Comparison of ENCODE assay signal across 23 cellular contexts in genomic region chr19:15231256-15231655, GRCh38. TPM values are rescaled to one million over a fixed set of nuclear protein-coding genes. Genes with fewer than 3 reads are reported as not detected.
DNase-seq lines count a peak whose midpoint lies in the region; ATAC-seq, FAIRE-seq and TF ChIP-seq lines count a peak whose summit lies in the region.
"Had no signal": no experiment of that assay in that cellular context is flagged by ENCODE, and none has a peak within 500 bp of the region (broad histone marks: within the 10 kb centered on the region; RNA-seq: fewer than 3 reads in every experiment).

No MANE protein-coding gene starts in this region.

- FAIRE-seq in H1 (lab: Jason Lieb, UNC) = no peak
- FAIRE-seq: K562 had no signal

- intact Hi-C loops in vagina (cut with DNase I) (no loop called here), lower leg skin (cut with DNase I; ENCODE audit: low total_unique reads) (no loop called here)

- H3K4me1 Mint-ChIP-seq in activated T-cell treated with anti-CD3 and anti-CD28 coated beads, Interleukin-2, amount 50 U/mL, for 24 hours (ENCODE audit: low read depth) = peaks cover 9% of the 10 kb centered on the region
- peaks cover 21% of the 10 kb centered on the region for H3K4me1 Mint-ChIP-seq in memory B cell

- H3K4me3 ChIP-seq in H1 (ENCODE audit: extremely low read depth in 1 of 4, insufficient read depth in 2 of 4, low read depth in 3 of 4, low read length in 4 of 4) (peak overlapping the region; percentile 44 to 79 (median 71)), vagina (peak overlapping the region in 1 of 2 donors; percentile 37), lower leg skin (ENCODE audit: low read depth, poor library complexity, severe bottlenecking) (no peak overlapping the region)
- H3K4me3 ChIP-seq: K562, mucosa of descending colon, SJSA1, tibial nerve had no signal

- H3K36me3 Mint-ChIP-seq in activated T-cell treated with anti-CD3 and anti-CD28 coated beads, Interleukin-2, amount 50 U/mL, for 24 hours (ENCODE audit: low read depth) = peaks cover 12% of the 10 kb centered on the region
- H3K36me3 Mint-ChIP-seq in memory B cell = peaks cover 10% of the 10 kb centered on the region

- no peak overlapping the region for H4K5ac ChIP-seq in H1 (ENCODE audit: insufficient read length, low read depth, low read length)

- H2BK15ac ChIP-seq in H1 (ENCODE audit: low read length) = no peak overlapping the region

- TF ChIP-seq CTCF in H1 (IDR thresholded peaks at IDR 0.05; ENCODE audit: control extremely low read depth in 1 of 3, insufficient read depth in 1 of 3, low read depth in 1 of 3, low read length in 3 of 3) (no peak), vagina (IDR thresholded peaks at IDR 0.05) (no peak), lower leg skin (IDR thresholded peaks at IDR 0.05) (no peak)

- H2AK5ac ChIP-seq in H1 (ENCODE audit: low read depth, low read length) = no peak overlapping the region; the same call in 1 of the 2 replicates

- peaks cover 7 to 9% of the 10 kb centered on the region in 2 experiments for H4K20me1 ChIP-seq in H1 (replicated peaks in 1 of 2; ENCODE audit: control insufficient read depth in 1 of 2, insufficient read depth in 2 of 2, low read length in 2 of 2)

- no peak overlapping the region for H3K14ac ChIP-seq in H1 (ENCODE audit: insufficient read length)

- peak overlapping the region in 1 of 4 experiments; percentile 38; a peak in 2 of 7 replicates for H3K9ac ChIP-seq in H1 (replicated peaks in 1 of 4; ENCODE audit: extremely low read depth in 1 of 4, low read depth in 3 of 4, low read length in 3 of 4)

- H3K27me3 ChIP-seq in H1 (replicated peaks in 1 of 4; ENCODE audit: control insufficient read depth in 3 of 4, extremely low read depth in 1 of 4, insufficient read depth in 3 of 4, low read length in 3 of 4) (no peaks in the 10 kb centered on the region), vagina (no peaks in the 10 kb centered on the region)
- H3K27me3 ChIP-seq: BE2C, SJSA1 had no signal

- H3K18ac ChIP-seq in H1 (ENCODE audit: extremely low read depth, low read length) = no peak overlapping the region

- no peak for TF ChIP-seq RAD21 in H1 (IDR thresholded peaks at IDR 0.05 in 1 of 2, conservative IDR thresholded peaks at IDR 0.05 in 1 of 2; ENCODE audit: low read depth in 2 of 2, low read length in 2 of 2)

- CTCF ChIA-PET in H1 (lab: Charles Lee; ENCODE audit: partially characterized antibody) = interaction anchor here (0.6 to 4.9 kb wide), 32 partner anchors 9 to 800 kb away, joined by 3 to 49 read pairs (median 4); no protein-coding TSS in a partner anchor

- no peak overlapping the region for H3K23ac ChIP-seq in H1 (ENCODE audit: insufficient read length)

- H3K56ac ChIP-seq in H1 (replicated peaks; ENCODE audit: insufficient read length, low read depth, low read length) = no peak overlapping the region

- H3K4me3 Mint-ChIP-seq in activated T-cell treated with anti-CD3 and anti-CD28 coated beads, Interleukin-2, amount 50 U/mL, for 24 hours = peak overlapping the region; percentile 8
- no peak overlapping the region for H3K4me3 Mint-ChIP-seq in memory B cell
- H3K4me3 Mint-ChIP-seq: activated CD8-positive, alpha-beta T cell treated with anti-CD3 and anti-CD28 coated beads for 36 hours had no signal

- peak overlapping the region; percentile 73 to 78 for H3K4me2 ChIP-seq in H1 (ENCODE audit: insufficient read depth in 1 of 2, low read depth in 2 of 2, low read length in 2 of 2)

- H3K27ac ChIP-seq in H1 (ENCODE audit: low read depth, low read length) (no peak overlapping the region), vagina (peak overlapping the region; percentile 38)
- H3K27ac ChIP-seq: heart right ventricle, SJSA1, tibial nerve had no signal

- POLR2A ChIA-PET in H1 (lab: Charles Lee; ENCODE audit: partially characterized antibody) = interaction anchor here (0.6 to 5.3 kb wide), 13 partner anchors 10 to 187 kb away, joined by 3 to 58 read pairs (median 4); partner anchors contain the start of genes AKAP8, AKAP8L and NOTCH3

- ATAC-seq in memory B cell (ENCODE audit: low read depth) = peak; percentile 13
- ATAC-seq: HCT116, K562 had no signal

- H2BK120ac ChIP-seq in H1 (replicated peaks; ENCODE audit: low read depth, low read length) = no peak overlapping the region

- no peak for DNase-seq in activated T-cell treated with anti-CD3 and anti-CD28 coated beads, Interleukin-2, amount 50 U/mL, for 24 hours
- no peak for DNase-seq in activated T-cell treated with anti-CD3 and anti-CD28 coated beads, Interleukin-2, amount 50 U/mL, for 1 hour
- DNase-seq in H1 (ENCODE audit: low read depth in 1 of 2, low spot score in 2 of 2) (no peak), memory B cell (ENCODE audit: low spot score in 2 of 2) (no peak), vagina (ENCODE audit: extremely low spot score in 2 of 2) (no peak), lower leg skin (ENCODE audit: low spot score in 2 of 2) (no peak), DMS 273 treated with DMSO at 0.1 percent for 48 hours (lab: John Stamatoyannopoulos, UW) (no peak)
- no peak for DNase-seq in stimulated activated naive CD4-positive, alpha-beta T cell (lab: John Stamatoyannopoulos, UW)
- DNase-seq: BE2C; effector memory CD8-positive, alpha-beta T cell; GF-D8; heart right ventricle; mucosa of descending colon; NCI-H2171 treated with DMSO at 0.1 percent for 48 hours; NCI-H774 had no signal

- no peak overlapping the region; the same call in 1 of the 2 replicates for H4K8ac ChIP-seq in H1 (ENCODE audit: extremely low read depth, insufficient read depth, low read length)

- 0 out of 2 replicates have a peak overlapping the region, but pooled peaks have one; percentile 75 for H2BK12ac ChIP-seq in H1 (ENCODE audit: low read depth, low read length)

- peaks cover 0 to 4% of the 10 kb centered on the region in 2 experiments; a peak in 1 of 4 replicates for H3K79me2 ChIP-seq in H1 (ENCODE audit: control insufficient read depth in 1 of 2, insufficient read depth in 2 of 2, low read length in 2 of 2)

- no peak for TF ChIP-seq EP300 in H1 (IDR thresholded peaks at IDR 0.05; ENCODE audit: borderline replicate concordance in 1 of 2, low read depth in 2 of 2, low read length in 2 of 2)

- H3K9me3 ChIP-seq in H1 (ENCODE audit: insufficient read depth in 2 of 2, low read depth in 1 of 2, low read length in 1 of 2) (no peaks in the 10 kb centered on the region), vagina (no peaks in the 10 kb centered on the region)
- H3K9me3 ChIP-seq: BE2C, heart right ventricle, mucosa of descending colon, SJSA1, tibial nerve had no signal

- 0 out of 2 replicates have a peak, but pooled peaks cover 2% of the 10 kb centered on the region for H3K79me1 ChIP-seq in H1 (ENCODE audit: low read depth, low read length)

- H3K27ac Mint-ChIP-seq in activated T-cell treated with anti-CD3 and anti-CD28 coated beads, Interleukin-2, amount 50 U/mL, for 24 hours = no peak overlapping the region
- no peak overlapping the region for H3K27ac Mint-ChIP-seq in memory B cell
- H3K27ac Mint-ChIP-seq: activated CD8-positive, alpha-beta T cell treated with anti-CD3 and anti-CD28 coated beads for 36 hours; activated naive CD4-positive, alpha-beta T cell treated with anti-CD3 and anti-CD28 coated beads, Interleukin-2, amount 50 U/mL, for 72 hours; effector memory CD8-positive, alpha-beta T cell had no signal

- H2BK5ac ChIP-seq in H1 (ENCODE audit: low read depth, low read length) = no peak overlapping the region

- H3K23me2 ChIP-seq in H1 (ENCODE audit: low read depth, low read length) = peaks cover 9% of the 10 kb centered on the region; the same call in 1 of the 2 replicates

- no peak overlapping the region for H2AFZ ChIP-seq in H1 (ENCODE audit: low read length)

- H4K91ac ChIP-seq in H1 (replicated peaks; ENCODE audit: insufficient read length, low read length) = peak overlapping the region; percentile 52

- peaks cover 0 to 11% (median 6%) of the 10 kb centered on the region in 4 experiments; a peak in 4 of 8 replicates for H3K36me3 ChIP-seq in H1 (ENCODE audit: control insufficient read depth in 2 of 4, insufficient read depth in 4 of 4, low read length in 3 of 4)
- H3K36me3 ChIP-seq in vagina = peaks cover 0 to 7% of the 10 kb centered on the region in 2 donors

- TF ChIP-seq POLR2A in H1 (IDR thresholded peaks at IDR 0.05; ENCODE audit: control extremely low read depth in 1 of 2, low read depth in 2 of 2, low read length in 2 of 2) (no peak), vagina (IDR thresholded peaks at IDR 0.05) (no peak), lower leg skin (IDR thresholded peaks at IDR 0.05) (no peak)

- H3K4me1 ChIP-seq in H1 (replicated peaks in 1 of 4; ENCODE audit: control insufficient read depth in 3 of 4, insufficient read depth in 4 of 4, low read length in 3 of 4) = peaks cover 2 to 9% (median 5%) of the 10 kb centered on the region in 4 experiments; a peak in 6 of 7 replicates
- H3K4me1 ChIP-seq in vagina = peaks cover 20% of the 10 kb centered on the region
- H3K4me1 ChIP-seq: BE2C, SJSA1 had no signal

- WGBS in H1 (ENCODE audit: extremely low coverage in 1 of 2, insufficient coverage in 1 of 2, insufficient read length in 1 of 2, insufficient replicate concordance in 2 of 2, low coverage in 1 of 2, low lambda C conversion rate in 2 of 2, missing lambda C conversion rate in 1 of 2), 2 experiments = 87% methylated on average over 10 of the region's 10 CpGs; no CpG with 5 or more reads in 1 of the 2 experiments
- WGBS in lower leg skin, 2 donors = 33 to 49% methylated on average over 9 to 10 of the region's 10 CpGs

- peak overlapping the region; percentile 8 for H3K4ac ChIP-seq in H1 (replicated peaks; ENCODE audit: insufficient read length, low read depth, low read length)

- no peaks in the 10 kb centered on the region for H3K9me3 Mint-ChIP-seq in activated T-cell treated with anti-CD3 and anti-CD28 coated beads, Interleukin-2, amount 50 U/mL, for 24 hours
- no peaks in the 10 kb centered on the region for H3K9me3 Mint-ChIP-seq in memory B cell
- H3K9me3 Mint-ChIP-seq: activated CD8-positive, alpha-beta T cell treated with anti-CD3 and anti-CD28 coated beads for 36 hours; activated naive CD4-positive, alpha-beta T cell treated with anti-CD3 and anti-CD28 coated beads, Interleukin-2, amount 50 U/mL, for 72 hours; effector memory CD8-positive, alpha-beta T cell had no signal

- H3K27me3 Mint-ChIP-seq in activated T-cell treated with anti-CD3 and anti-CD28 coated beads, Interleukin-2, amount 50 U/mL, for 24 hours = peaks cover 34% of the 10 kb centered on the region
- peaks cover 13% of the 10 kb centered on the region for H3K27me3 Mint-ChIP-seq in memory B cell

- H2BK20ac ChIP-seq in H1 (ENCODE audit: low read length) = no peak overlapping the region

RNA-seq across cellular contexts. Expression of gene EPHX3, which starts 1.0 kb away (rescaled TPM):
- total RNA-seq in H1 (2021; fragmentation: NEBNext Ultra II Directional; extraction: Animal tissue kit (Norgen Biotek cat#: 25700)) = 30.2 and 30.9 TPM in 2 replicates
- polyA plus RNA-seq in H1 (2011; rRNA removed) = 47.6 and 67.5 TPM in 2 replicates
- 24.1 TPM for polyA plus RNA-seq in H1 (2011; cell fraction: cytosol; rRNA removed)
- 51.8 TPM for polyA plus RNA-seq in H1 (2011; cell fraction: nucleus; rRNA removed)
- 25.8 to 35.8 TPM (median 34.5 TPM) in 4 replicates for polyA plus RNA-seq in H1 (2012, experiment 1 of 2)
- polyA plus RNA-seq in H1 (2012, experiment 2 of 2) = 44.5 TPM
- 39.3 TPM for polyA plus RNA-seq in H1 (2013, experiment 1 of 2)
- 42.0 TPM for polyA plus RNA-seq in H1 (2013, experiment 2 of 2)
- polyA minus RNA-seq in H1 (2011; rRNA and poly(A)+ RNA removed) = 25.4 and 38.4 TPM in 2 replicates
- polyA minus RNA-seq in H1 (2011; cell fraction: cytosol; rRNA and poly(A)+ RNA removed) = 11.8 TPM
- polyA minus RNA-seq in H1 (2011; cell fraction: nucleus; rRNA and poly(A)+ RNA removed) = 14.0 TPM
- total RNA-seq in vagina (14.0 TPM), lower leg skin (100 to 1,000 TPM in 1 of 4 donors, 10 to 100 TPM in 3; 74.6 to 138 (median 88.9) TPM)
- total RNA-seq: A172; activated CD8-positive, alpha-beta T cell treated with anti-CD3 and anti-CD28 coated beads for 36 hours had no signal
- polyA plus RNA-seq: K562 had no signal

RNA-seq across cellular contexts. Expression of gene NOTCH3, which starts 30.5 kb away (rescaled TPM):
- total RNA-seq in H1 (2021; fragmentation: NEBNext Ultra II Directional; extraction: Animal tissue kit (Norgen Biotek cat#: 25700)) = 107 and 111 TPM in 2 replicates
- 37.5 and 65.9 TPM in 2 replicates for polyA plus RNA-seq in H1 (2011; rRNA removed)
- 27.5 TPM for polyA plus RNA-seq in H1 (2011; cell fraction: cytosol; rRNA removed)
- 90.3 TPM for polyA plus RNA-seq in H1 (2011; cell fraction: nucleus; rRNA removed)
- polyA plus RNA-seq in H1 (2012, experiment 1 of 2) = 38.0 to 79.1 TPM (median 69.0 TPM) in 4 replicates
- 38.3 TPM for polyA plus RNA-seq in H1 (2012, experiment 2 of 2)
- polyA plus RNA-seq in H1 (2013, experiment 1 of 2) = 77.9 TPM
- polyA plus RNA-seq in H1 (2013, experiment 2 of 2) = 64.5 TPM
- polyA minus RNA-seq in H1 (2011; rRNA and poly(A)+ RNA removed) = 117 and 119 TPM in 2 replicates
- polyA minus RNA-seq in H1 (2011; cell fraction: cytosol; rRNA and poly(A)+ RNA removed) = 145 TPM
- 87.8 TPM for polyA minus RNA-seq in H1 (2011; cell fraction: nucleus; rRNA and poly(A)+ RNA removed)
- total RNA-seq in vagina = 76.6 TPM
- 100 to 1,000 TPM; 215 to 332 (median 251) TPM for total RNA-seq in lower leg skin
- total RNA-seq: T-helper 2 cell treated with Interferon-gamma antibody and Interleukin-4, amounts not matched to agents 100 ng/mL and 5 ng/mL, for 36 hours had no signal
